Comparison of ENCODE assay signal across 1 cellular context in the genomic region with DNA sequence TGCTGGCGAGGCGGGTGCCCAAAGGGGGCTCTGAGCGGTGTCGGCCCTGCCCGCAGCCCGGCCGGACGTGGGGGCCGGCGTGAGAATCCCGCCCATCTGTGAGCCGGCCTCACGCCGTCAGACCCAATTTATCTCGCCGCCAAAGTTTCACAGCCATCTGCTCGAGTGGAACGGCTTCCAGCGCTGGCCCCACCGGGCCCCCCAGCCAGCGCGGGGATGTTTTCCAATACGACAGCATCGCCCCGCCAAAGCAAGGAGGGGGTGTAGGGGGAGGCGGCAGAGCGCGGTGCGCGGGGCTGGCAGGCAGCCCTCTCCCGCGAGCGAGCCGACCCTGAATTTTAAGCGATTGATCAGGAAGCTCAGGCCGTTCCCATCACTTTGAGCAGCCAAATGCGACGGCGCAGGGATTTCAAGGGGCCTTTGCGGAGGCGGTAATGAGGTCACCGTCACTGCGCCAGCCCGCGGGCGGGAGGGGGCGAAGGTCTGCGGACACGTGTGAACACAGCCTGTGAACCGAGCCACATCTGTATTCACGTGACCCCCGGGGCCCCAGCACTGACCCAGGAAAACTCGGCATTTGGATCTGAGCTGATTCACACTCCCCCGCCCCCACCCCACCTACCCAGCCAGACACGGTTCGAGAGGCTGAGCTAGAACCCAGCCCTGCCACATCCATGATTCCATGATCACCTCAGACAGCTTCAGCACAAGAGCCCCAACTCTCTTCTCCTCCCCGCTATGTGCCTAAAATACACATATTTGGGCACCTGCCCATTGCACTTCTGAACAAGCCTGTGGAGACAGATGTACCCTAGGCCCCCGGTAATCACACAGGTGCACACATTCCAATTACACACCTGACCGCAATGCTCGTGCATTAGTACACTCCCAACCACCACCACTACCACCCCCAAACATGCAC.
A peak's percentile ranks its signal among the peaks of the same experiment; 100 is the strongest.
TF ChIP-seq lines count a peak whose summit lies in the region.

No MANE protein-coding gene starts in this region.

TF ChIP-seq in HEK293, 187 proteins besides CTCF, POLR2A, EP300 and RAD21 (continued from another document):
- TF ChIP-seq ZNF341 (tag by site-specific recombination; IDR thresholded peaks at IDR 0.05; ENCODE audit: low read depth): peak; percentile 76
- TF ChIP-seq ZBTB17 (tag by site-specific recombination; IDR thresholded peaks at IDR 0.05): peak; percentile 88
- TF ChIP-seq ZFHX2 (tag by site-specific recombination; conservative IDR thresholded peaks at IDR 0.05): peak; percentile 97
- no peak for TF ChIP-seq ZNF596 (tag by site-specific recombination; IDR thresholded peaks at IDR 0.05)
- peak; percentile 13; the same call in 1 of the 2 replicates for TF ChIP-seq KLF10 (tag by site-specific recombination; IDR thresholded peaks at IDR 0.05)
- TF ChIP-seq ZNF521 (tag by site-specific recombination; IDR thresholded peaks at IDR 0.05): no peak
- 0 out of 2 replicates have a peak, but pooled peaks have one; percentile 9 for TF ChIP-seq ZNF623 (tag by site-specific recombination; IDR thresholded peaks at IDR 0.05)
- 0 out of 2 replicates have a peak, but pooled peaks have one; percentile 9 for TF ChIP-seq MZF1 (tag by site-specific recombination; IDR thresholded peaks at IDR 0.05; ENCODE audit: borderline replicate concordance)
- TF ChIP-seq GLIS2 (tag by site-specific recombination; IDR thresholded peaks at IDR 0.05): peak; percentile 36
- TF ChIP-seq ZBTB8A (tag by site-specific recombination; IDR thresholded peaks at IDR 0.05): peak; percentile 9; the same call in 1 of the 2 replicates
- peak; percentile 49; the same call in 1 of the 2 replicates for TF ChIP-seq ZNF660 (tag by site-specific recombination; IDR thresholded peaks at IDR 0.05)
- peak; percentile 81; the same call in 1 of the 2 replicates for TF ChIP-seq ZNF391 (tag by site-specific recombination; IDR thresholded peaks at IDR 0.05; ENCODE audit: borderline replicate concordance, low read depth)
- TF ChIP-seq, protein P1, sequence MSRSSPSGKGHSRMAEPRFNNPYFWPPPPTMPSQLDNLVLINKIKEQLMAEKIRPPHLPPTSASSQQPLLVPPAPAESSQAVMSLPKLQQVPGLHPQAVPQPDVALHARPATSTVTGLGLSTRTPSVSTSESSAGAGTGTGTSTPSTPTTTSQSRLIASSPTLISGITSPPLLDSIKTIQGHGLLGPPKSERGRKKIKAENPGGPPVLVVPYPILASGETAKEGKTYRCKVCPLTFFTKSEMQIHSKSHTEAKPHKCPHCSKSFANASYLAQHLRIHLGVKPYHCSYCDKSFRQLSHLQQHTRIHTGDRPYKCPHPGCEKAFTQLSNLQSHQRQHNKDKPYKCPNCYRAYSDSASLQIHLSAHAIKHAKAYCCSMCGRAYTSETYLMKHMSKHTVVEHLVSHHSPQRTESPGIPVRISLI (tag by site-specific recombination; IDR thresholded peaks at IDR 0.05): 0 out of 2 replicates have a peak, but pooled peaks have one; percentile 5
- no peak for TF ChIP-seq IKZF3 (tag by site-specific recombination; IDR thresholded peaks at IDR 0.05)
- peak; percentile 84 for TF ChIP-seq ZXDB (tag by site-specific recombination; IDR thresholded peaks at IDR 0.05)
- TF ChIP-seq ZNF148 (tag by site-specific recombination; IDR thresholded peaks at IDR 0.05; ENCODE audit: borderline replicate concordance): no peak
- TF ChIP-seq, protein P2, sequence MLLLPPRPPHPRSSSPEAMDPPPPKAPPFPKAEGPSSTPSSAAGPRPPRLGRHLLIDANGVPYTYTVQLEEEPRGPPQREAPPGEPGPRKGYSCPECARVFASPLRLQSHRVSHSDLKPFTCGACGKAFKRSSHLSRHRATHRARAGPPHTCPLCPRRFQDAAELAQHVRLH (tag by site-specific recombination; IDR thresholded peaks at IDR 0.05): peak; percentile 49; the same call in 1 of the 2 replicates
- no peak for TF ChIP-seq GLIS1 (tag by site-specific recombination; IDR thresholded peaks at IDR 0.05)
- TF ChIP-seq ZNF654 (tag by site-specific recombination; IDR thresholded peaks at IDR 0.05; ENCODE audit: low read depth): no peak
- TF ChIP-seq ZBTB21 (tag by site-specific recombination; IDR thresholded peaks at IDR 0.05): peak; percentile 20; the same call in 1 of the 2 replicates
- peak; percentile 86 for TF ChIP-seq ZBTB20 (tag by site-specific recombination; IDR thresholded peaks at IDR 0.05)
- TF ChIP-seq GFI1B (tag by site-specific recombination; IDR thresholded peaks at IDR 0.05): peak; percentile 41; the same call in 1 of the 2 replicates
- peak; percentile 34 for TF ChIP-seq SP7 (tag by site-specific recombination; IDR thresholded peaks at IDR 0.05)
- peak; percentile 82; the same call in 1 of the 2 replicates for TF ChIP-seq ZBTB7A (tag by site-specific recombination; IDR thresholded peaks at IDR 0.05; ENCODE audit: low read depth)
- peak; percentile 94 for TF ChIP-seq BCL11A (tag by site-specific recombination; IDR thresholded peaks at IDR 0.05; ENCODE audit: low read depth)
- TF ChIP-seq ZNF561 (tag by site-specific recombination; IDR thresholded peaks at IDR 0.05; ENCODE audit: borderline replicate concordance): 0 out of 2 replicates have a peak, but pooled peaks have one; percentile 1
- no peak for TF ChIP-seq ZNF114 (tag by site-specific recombination; IDR thresholded peaks at IDR 0.05)
- TF ChIP-seq, protein P3, sequence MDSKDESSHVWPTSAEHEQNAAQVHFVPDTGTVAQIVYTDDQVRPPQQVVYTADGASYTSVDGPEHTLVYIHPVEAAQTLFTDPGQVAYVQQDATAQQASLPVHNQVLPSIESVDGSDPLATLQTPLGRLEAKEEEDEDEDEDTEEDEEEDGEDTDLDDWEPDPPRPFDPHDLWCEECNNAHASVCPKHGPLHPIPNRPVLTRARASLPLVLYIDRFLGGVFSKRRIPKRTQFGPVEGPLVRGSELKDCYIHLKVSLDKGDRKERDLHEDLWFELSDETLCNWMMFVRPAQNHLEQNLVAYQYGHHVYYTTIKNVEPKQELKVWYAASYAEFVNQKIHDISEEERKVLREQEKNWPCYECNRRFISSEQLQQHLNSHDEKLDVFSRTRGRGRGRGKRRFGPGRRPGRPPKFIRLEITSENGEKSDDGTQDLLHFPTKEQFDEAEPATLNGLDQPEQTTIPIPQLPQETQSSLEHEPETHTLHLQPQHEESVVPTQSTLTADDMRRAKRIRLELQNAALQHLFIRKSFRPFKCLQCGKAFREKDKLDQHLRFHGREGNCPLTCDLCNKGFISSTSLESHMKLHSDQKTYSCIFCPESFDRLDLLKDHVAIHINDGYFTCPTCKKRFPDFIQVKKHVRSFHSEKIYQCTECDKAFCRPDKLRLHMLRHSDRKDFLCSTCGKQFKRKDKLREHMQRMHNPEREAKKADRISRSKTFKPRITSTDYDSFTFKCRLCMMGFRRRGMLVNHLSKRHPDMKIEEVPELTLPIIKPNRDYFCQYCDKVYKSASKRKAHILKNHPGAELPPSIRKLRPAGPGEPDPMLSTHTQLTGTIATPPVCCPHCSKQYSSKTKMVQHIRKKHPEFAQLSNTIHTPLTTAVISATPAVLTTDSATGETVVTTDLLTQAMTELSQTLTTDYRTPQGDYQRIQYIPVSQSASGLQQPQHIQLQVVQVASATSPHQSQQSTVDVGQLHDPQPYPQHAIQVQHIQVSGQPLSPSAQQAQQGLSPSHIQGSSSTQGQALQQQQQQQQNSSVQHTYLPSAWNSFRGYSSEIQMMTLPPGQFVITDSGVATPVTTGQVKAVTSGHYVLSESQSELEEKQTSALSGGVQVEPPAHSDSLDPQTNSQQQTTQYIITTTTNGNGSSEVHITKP (tag by site-specific recombination; IDR thresholded peaks at IDR 0.05): peak; percentile 35
- TF ChIP-seq, protein P4, sequence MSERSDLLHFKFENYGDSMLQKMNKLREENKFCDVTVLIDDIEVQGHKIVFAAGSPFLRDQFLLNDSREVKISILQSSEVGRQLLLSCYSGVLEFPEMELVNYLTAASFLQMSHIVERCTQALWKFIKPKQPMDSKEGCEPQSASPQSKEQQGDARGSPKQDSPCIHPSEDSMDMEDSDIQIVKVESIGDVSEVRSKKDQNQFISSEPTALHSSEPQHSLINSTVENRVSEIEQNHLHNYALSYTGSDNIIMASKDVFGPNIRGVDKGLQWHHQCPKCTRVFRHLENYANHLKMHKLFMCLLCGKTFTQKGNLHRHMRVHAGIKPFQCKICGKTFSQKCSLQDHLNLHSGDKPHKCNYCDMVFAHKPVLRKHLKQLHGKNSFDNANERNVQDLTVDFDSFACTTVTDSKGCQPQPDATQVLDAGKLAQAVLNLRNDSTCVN (tag by site-specific recombination; optimal IDR thresholded peaks at IDR 0.05): peak; percentile 58
- 0 out of 2 replicates have a peak, but pooled peaks have one; percentile 17 for TF ChIP-seq ZFP37 (tag by site-specific recombination; IDR thresholded peaks at IDR 0.05)
- peak; percentile 86 for TF ChIP-seq ZNF18 (tag by site-specific recombination; IDR thresholded peaks at IDR 0.05)
- TF ChIP-seq, protein P5, sequence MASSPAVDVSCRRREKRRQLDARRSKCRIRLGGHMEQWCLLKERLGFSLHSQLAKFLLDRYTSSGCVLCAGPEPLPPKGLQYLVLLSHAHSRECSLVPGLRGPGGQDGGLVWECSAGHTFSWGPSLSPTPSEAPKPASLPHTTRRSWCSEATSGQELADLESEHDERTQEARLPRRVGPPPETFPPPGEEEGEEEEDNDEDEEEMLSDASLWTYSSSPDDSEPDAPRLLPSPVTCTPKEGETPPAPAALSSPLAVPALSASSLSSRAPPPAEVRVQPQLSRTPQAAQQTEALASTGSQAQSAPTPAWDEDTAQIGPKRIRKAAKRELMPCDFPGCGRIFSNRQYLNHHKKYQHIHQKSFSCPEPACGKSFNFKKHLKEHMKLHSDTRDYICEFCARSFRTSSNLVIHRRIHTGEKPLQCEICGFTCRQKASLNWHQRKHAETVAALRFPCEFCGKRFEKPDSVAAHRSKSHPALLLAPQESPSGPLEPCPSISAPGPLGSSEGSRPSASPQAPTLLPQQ (tag by site-specific recombination; IDR thresholded peaks at IDR 0.05): peak; percentile 96
- TF ChIP-seq MYNN (tag by site-specific recombination; IDR thresholded peaks at IDR 0.05; ENCODE audit: borderline replicate concordance): 0 out of 2 replicates have a peak, but pooled peaks have one; percentile 12
- peak; percentile 51; the same call in 1 of the 2 replicates for TF ChIP-seq INSM2 (tag by site-specific recombination; IDR thresholded peaks at IDR 0.05)
- TF ChIP-seq ZNF600 (tag by site-specific recombination; IDR thresholded peaks at IDR 0.05): 0 out of 2 replicates have a peak, but pooled peaks have one; percentile 11
TF ChIP-seq in HEK293: peak in this region for 52.
